Comparison of ENCODE assay signal across 1 cellular context in the genomic region with DNA sequence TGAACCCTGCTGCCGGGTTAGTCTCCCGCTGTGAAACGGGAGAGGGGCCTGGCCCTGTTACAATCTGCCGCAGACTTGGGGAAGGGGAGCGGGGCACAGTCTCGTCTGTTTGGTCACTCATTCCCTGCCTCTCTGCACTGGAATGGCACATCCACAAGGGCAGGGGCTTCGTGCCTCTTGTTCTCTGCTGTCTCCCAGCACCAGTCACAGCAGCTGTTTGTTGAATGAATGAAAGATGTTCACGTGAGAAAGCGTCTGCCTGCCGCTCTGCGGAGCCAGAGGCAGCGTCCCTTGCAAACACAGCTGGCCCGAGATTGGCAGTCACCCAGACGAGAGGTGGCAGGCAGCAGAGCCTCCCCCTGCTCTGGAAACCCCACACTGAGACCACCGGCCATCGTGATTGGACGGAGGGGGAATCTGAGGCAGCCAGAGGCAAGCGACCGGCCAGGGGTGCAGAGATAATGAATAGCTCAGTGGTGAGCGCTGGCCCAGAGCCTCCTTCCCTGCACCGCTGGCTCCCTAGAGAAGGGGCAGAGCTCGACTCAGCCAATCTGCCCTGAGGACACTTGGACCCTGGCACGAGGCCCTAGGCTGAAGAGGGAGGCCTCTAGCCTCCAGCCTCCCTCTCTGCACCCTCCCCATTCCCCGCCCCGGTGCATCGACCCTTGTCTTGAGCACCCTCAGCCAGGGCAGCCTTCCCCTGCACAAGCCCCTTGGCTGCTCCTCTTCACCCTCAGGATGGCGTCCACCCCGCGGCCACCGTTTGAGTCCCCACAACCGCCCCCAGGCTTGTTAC.
TF ChIP-seq lines count a peak whose summit lies in the region.

No MANE protein-coding gene starts in this region.

TF ChIP-seq in GM23338, 12 proteins besides CTCF, POLR2A, EP300 and RAD21:
- TF ChIP-seq, protein P1, sequence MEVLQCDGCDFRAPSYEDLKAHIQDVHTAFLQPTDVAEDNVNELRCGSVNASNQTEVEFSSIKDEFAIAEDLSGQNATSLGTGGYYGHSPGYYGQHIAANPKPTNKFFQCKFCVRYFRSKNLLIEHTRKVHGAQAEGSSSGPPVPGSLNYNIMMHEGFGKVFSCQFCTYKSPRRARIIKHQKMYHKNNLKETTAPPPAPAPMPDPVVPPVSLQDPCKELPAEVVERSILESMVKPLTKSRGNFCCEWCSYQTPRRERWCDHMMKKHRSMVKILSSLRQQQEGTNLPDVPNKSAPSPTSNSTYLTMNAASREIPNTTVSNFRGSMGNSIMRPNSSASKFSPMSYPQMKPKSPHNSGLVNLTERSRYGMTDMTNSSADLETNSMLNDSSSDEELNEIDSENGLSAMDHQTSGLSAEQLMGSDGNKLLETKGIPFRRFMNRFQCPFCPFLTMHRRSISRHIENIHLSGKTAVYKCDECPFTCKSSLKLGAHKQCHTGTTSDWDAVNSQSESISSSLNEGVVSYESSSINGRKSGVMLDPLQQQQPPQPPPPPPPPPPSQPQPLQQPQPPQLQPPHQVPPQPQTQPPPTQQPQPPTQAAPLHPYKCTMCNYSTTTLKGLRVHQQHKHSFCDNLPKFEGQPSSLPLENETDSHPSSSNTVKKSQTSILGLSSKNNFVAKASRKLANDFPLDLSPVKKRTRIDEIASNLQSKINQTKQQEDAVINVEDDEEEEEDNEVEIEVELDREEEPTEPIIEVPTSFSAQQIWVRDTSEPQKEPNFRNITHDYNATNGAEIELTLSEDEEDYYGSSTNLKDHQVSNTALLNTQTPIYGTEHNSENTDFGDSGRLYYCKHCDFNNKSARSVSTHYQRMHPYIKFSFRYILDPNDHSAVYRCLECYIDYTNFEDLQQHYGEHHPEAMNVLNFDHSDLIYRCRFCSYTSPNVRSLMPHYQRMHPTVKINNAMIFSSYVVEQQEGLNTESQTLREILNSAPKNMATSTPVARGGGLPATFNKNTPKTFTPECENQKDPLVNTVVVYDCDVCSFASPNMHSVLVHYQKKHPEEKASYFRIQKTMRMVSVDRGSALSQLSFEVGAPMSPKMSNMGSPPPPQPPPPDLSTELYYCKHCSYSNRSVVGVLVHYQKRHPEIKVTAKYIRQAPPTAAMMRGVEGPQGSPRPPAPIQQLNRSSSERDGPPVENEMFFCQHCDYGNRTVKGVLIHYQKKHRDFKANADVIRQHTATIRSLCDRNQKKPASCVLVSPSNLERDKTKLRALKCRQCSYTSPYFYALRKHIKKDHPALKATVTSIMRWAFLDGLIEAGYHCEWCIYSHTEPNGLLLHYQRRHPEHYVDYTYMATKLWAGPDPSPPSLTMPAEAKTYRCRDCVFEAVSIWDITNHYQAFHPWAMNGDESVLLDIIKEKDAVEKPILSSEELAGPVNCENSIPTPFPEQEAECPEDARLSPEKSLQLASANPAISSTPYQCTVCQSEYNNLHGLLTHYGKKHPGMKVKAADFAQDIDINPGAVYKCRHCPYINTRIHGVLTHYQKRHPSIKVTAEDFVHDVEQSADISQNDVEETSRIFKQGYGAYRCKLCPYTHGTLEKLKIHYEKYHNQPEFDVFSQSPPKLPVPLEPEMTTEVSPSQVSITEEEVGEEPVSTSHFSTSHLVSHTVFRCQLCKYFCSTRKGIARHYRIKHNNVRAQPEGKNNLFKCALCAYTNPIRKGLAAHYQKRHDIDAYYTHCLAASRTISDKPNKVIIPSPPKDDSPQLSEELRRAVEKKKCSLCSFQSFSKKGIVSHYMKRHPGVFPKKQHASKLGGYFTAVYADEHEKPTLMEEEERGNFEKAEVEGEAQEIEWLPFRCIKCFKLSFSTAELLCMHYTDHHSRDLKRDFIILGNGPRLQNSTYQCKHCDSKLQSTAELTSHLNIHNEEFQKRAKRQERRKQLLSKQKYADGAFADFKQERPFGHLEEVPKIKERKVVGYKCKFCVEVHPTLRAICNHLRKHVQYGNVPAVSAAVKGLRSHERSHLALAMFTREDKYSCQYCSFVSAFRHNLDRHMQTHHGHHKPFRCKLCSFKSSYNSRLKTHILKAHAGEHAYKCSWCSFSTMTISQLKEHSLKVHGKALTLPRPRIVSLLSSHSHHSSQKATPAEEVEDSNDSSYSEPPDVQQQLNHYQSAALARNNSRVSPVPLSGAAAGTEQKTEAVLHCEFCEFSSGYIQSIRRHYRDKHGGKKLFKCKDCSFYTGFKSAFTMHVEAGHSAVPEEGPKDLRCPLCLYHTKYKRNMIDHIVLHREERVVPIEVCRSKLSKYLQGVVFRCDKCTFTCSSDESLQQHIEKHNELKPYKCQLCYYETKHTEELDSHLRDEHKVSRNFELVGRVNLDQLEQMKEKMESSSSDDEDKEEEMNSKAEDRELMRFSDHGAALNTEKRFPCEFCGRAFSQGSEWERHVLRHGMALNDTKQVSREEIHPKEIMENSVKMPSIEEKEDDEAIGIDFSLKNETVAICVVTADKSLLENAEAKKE (CRISPR knock-in tag; IDR thresholded peaks at IDR 0.05), result no peak
